6 cellular contexts compared by ENCODE assay signal in the genomic region with DNA sequence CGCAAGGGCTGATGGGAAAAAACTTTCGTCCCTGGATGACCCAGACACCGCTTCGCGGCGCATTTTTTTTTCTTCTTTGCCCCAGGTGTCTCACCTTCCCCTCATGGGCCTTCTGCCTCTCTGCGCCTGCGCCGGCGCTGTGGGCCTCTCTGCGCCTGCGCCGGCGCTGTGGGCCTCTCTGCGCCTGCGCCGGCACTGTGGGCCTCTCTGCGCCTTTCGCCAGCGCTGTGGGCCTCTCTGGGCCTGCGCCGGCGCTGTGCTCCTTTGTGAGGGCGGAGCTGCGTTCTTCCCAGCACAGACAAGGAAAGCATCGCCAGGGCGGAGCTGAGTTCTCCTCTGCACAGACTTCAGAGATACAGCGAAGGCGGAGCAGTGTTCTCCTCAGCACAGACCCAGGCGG.
DNase-seq lines count a peak whose midpoint lies in the region; ATAC-seq, FAIRE-seq and TF ChIP-seq lines count a peak whose summit lies in the region.
"Not testable (repeated sequence)": the region's sequence is repeated elsewhere in the genome, so short reads cannot be mapped to it uniquely, and the experiment has no call there.

No MANE protein-coding gene starts in this region.

- WGBS in K562 (ENCODE audit: insufficient coverage, low coverage, missing lambda C conversion rate), result 43% methylated on average over 15 of the region's 30 CpGs

- H3K9me3 ChIP-seq in HEK293 (ENCODE audit: control insufficient read depth, insufficient read depth, low read depth, low read length); MM.1S (replicated peaks; ENCODE audit: insufficient read depth, low read length); K562 (replicated peaks; ENCODE audit: control insufficient read depth, insufficient read depth, low read depth, low read length): not testable (repeated sequence)

- not testable (repeated sequence) for FAIRE-seq in K562 (lab: Jason Lieb, UNC)

- not testable (repeated sequence) for H2AFZ ChIP-seq in MM.1S (ENCODE audit: low read length); K562 (ENCODE audit: low read depth, low read length)

- TF ChIP-seq POLR2A in K562 (conservative IDR thresholded peaks at IDR 0.05), result not testable (repeated sequence)

- H3K4me2 ChIP-seq in MM.1S (ENCODE audit: low read depth, low read length); K562 (ENCODE audit: insufficient read depth, low read length): not testable (repeated sequence)

- CTCF ChIA-PET in HEK293 (lab: Yijun Ruan, JAX); K562 (lab: Yijun Ruan, JAX; ENCODE audit: low intra/inter-chr PET ratio): not testable (repeated sequence)

- H4K20me1 ChIP-seq in MM.1S (ENCODE audit: insufficient read depth, low read length); K562 (replicated peaks; ENCODE audit: control insufficient read depth, insufficient read depth, low read length): not testable (repeated sequence)

- not testable (repeated sequence) for H3K36me3 ChIP-seq in HEK293 (ENCODE audit: control insufficient read depth in 2 of 2, insufficient read depth in 1 of 2, low read length in 2 of 2); MM.1S (replicated peaks; ENCODE audit: insufficient read depth, low read length); K562 (ENCODE audit: control insufficient read depth, insufficient read depth, low read length)

- H3K9ac ChIP-seq in MM.1S (ENCODE audit: low read length); K562 (ENCODE audit: insufficient read depth in 1 of 2, low read depth in 2 of 2, low read length in 2 of 2): not testable (repeated sequence)

- not testable (repeated sequence) for H3K4me3 ChIP-seq in HEK293 (ENCODE audit: low read depth, low read length); LNCaP clone FGC (ENCODE audit: low read depth, low read length); MM.1S (ENCODE audit: low read length)
- H3K4me3 ChIP-seq in K562, result 0 out of 2 replicates have a peak overlapping the region, but pooled peaks have one; percentile 8

- ATAC-seq in K562, result peak; percentile 63; the same call in 1 of the 3 replicates

- H3K9me2 ChIP-seq in MM.1S (replicated peaks; ENCODE audit: insufficient read depth, low read length), result not testable (repeated sequence)

- not testable (repeated sequence) for H3K27ac ChIP-seq in HEK293 (ENCODE audit: extremely low read depth, low read depth, low read length); MM.1S (ENCODE audit: low read length); K562 (ENCODE audit: extremely low read depth, low read depth, low read length)

- intact Hi-C loops in K562 (cut with micrococcal nuclease), result not testable (repeated sequence)

- BruUV-seq in K562 (replicated peaks; lab: Mats Ljungman, UMichigan), result not testable (repeated sequence)

- DNase-seq in LNCaP clone FGC (ENCODE audit: low read depth), result peak; percentile 48
- DNase-seq in MM.1S, result peak; percentile 63
- DNase-seq in RPMI8226, result peak; percentile 1
- DNase-seq in SK-N-DZ (ENCODE audit: low spot score), result peak; percentile 82
- peak in 1 of 4 experiments; percentile 74 for DNase-seq in K562 (ENCODE audit: extremely low read depth in 1 of 4, low spot score in 3 of 4)

- in situ Hi-C loops in K562 (cut with MboI), result not testable (repeated sequence)

- H3F3A ChIP-seq in MM.1S (ENCODE audit: insufficient read depth, low read length), result not testable (repeated sequence)

- H3K4me1 ChIP-seq in HEK293 (ENCODE audit: control insufficient read depth, insufficient read depth, low read length); MM.1S (ENCODE audit: low read length); K562 (replicated peaks in 1 of 2; ENCODE audit: control insufficient read depth in 2 of 2, insufficient read depth in 2 of 2, low read length in 2 of 2): not testable (repeated sequence)

- not testable (repeated sequence) for TF ChIP-seq RAD21 in K562 (CRISPR knock-in tag; conservative IDR thresholded peaks at IDR 0.05 in 1 of 2, IDR thresholded peaks at IDR 0.05 in 1 of 2)

- H3K9me1 ChIP-seq in K562 (ENCODE audit: control insufficient read depth, insufficient read depth, low read length), result not testable (repeated sequence)

- TF ChIP-seq EP300 in K562 (IDR thresholded peaks at IDR 0.05; ENCODE audit: low read length), result not testable (repeated sequence)

- TF ChIP-seq CTCF in HEK293 (tag by site-specific recombination; IDR thresholded peaks at IDR 0.05); LNCaP clone FGC (IDR thresholded peaks at IDR 0.05; ENCODE audit: control insufficient read depth, extremely low read depth, insufficient read depth); MM.1S (IDR thresholded peaks at IDR 0.05; ENCODE audit: low read length); K562 (IDR thresholded peaks at IDR 0.05 in 2 of 3, conservative IDR thresholded peaks at IDR 0.05 in 1 of 3; ENCODE audit: insufficient read depth in 2 of 3, low read depth in 1 of 3, low read length in 3 of 3): not testable (repeated sequence)

- not testable (repeated sequence) for H3K79me2 ChIP-seq in MM.1S (ENCODE audit: low read length); K562 (ENCODE audit: control insufficient read depth, insufficient read depth, low read length)

- H3K27me3 ChIP-seq in MM.1S (replicated peaks; ENCODE audit: insufficient read depth, low read length); K562 (ENCODE audit: control insufficient read depth in 2 of 2, insufficient read depth in 2 of 2, low read length in 2 of 2): not testable (repeated sequence)

- POLR2A ChIA-PET in HEK293 (lab: Yijun Ruan, JAX); K562 (lab: Yijun Ruan, JAX): not testable (repeated sequence)

TF ChIP-seq in HEK293, 187 proteins besides CTCF, POLR2A, EP300 and RAD21:
- peak; percentile 40; the same call in 1 of the 2 replicates for TF ChIP-seq ZNF335 (tag by site-specific recombination; conservative IDR thresholded peaks at IDR 0.05)
TF ChIP-seq in HEK293: peak in this region for 1; not testable (repeated sequence) for 186.

TF ChIP-seq in K562, 482 proteins besides CTCF, POLR2A, EP300 and RAD21:
- peak; percentile 98 for TF ChIP-seq MEIS2 (IDR thresholded peaks at IDR 0.05; ENCODE audit: partially characterized antibody)
- peak; percentile 59; the same call in 1 of the 2 replicates for TF ChIP-seq ATF7 (IDR thresholded peaks at IDR 0.05)
- TF ChIP-seq, protein P1, sequence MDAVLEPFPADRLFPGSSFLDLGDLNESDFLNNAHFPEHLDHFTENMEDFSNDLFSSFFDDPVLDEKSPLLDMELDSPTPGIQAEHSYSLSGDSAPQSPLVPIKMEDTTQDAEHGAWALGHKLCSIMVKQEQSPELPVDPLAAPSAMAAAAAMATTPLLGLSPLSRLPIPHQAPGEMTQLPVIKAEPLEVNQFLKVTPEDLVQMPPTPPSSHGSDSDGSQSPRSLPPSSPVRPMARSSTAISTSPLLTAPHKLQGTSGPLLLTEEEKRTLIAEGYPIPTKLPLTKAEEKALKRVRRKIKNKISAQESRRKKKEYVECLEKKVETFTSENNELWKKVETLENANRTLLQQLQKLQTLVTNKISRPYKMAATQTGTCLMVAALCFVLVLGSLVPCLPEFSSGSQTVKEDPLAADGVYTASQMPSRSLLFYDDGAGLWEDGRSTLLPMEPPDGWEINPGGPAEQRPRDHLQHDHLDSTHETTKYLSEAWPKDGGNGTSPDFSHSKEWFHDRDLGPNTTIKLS (IDR thresholded peaks at IDR 0.05; ENCODE audit: borderline replicate concordance, low read depth), result peak; percentile 58; the same call in 1 of the 2 replicates
- TF ChIP-seq NRF1 (conservative IDR thresholded peaks at IDR 0.05 in 1 of 2, IDR thresholded peaks at IDR 0.05 in 1 of 2), result peak; percentile 97 to 98
- TF ChIP-seq, protein P2, sequence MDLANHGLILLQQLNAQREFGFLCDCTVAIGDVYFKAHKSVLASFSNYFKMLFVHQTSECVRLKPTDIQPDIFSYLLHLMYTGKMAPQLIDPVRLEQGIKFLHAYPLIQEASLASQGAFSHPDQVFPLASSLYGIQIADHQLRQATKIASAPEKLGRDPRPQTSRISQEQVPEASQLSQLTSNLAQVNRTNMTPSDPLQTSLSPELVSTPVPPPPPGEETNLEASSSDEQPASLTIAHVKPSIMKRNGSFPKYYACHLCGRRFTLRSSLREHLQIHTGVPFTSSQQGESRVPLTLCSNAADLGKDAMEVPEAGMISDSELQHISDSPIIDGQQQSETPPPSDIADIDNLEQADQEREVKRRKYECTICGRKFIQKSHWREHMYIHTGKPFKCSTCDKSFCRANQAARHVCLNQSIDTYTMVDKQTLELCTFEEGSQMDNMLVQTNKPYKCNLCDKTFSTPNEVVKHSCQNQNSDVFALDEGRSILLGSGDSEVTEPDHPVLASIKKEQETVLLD (IDR thresholded peaks at IDR 0.05), result peak; percentile 97
- peak; percentile 97 for TF ChIP-seq POLR2B (IDR thresholded peaks at IDR 0.05; ENCODE audit: low read depth, partially characterized antibody)
